ENCODE assay signal across 11 cellular contexts in genomic region chr11:112227471-112227870, GRCh38. TPM values are rescaled to one million over a fixed set of nuclear protein-coding genes. Genes with fewer than 3 reads are reported as not detected.
DNase-seq lines count a peak whose midpoint lies in the region; ATAC-seq, FAIRE-seq and TF ChIP-seq lines count a peak whose summit lies in the region.
"Had no signal": no experiment of that assay in that cellular context is flagged by ENCODE, and none has a peak within 500 bp of the region (broad histone marks: within the 10 kb centered on the region; RNA-seq: fewer than 3 reads in every experiment).

No MANE protein-coding gene starts in this region.

- no peak overlapping the region for H3K27ac Mint-ChIP-seq in Calu3 (ENCODE audit: unreplicated experiment)
- H3K27ac Mint-ChIP-seq in osteocyte (ENCODE audit: unreplicated experiment): peak overlapping the region; percentile 98

- TF ChIP-seq CTCF in Calu3 (IDR thresholded peaks at IDR 0.05; ENCODE audit: unreplicated experiment): no peak
- no peak for TF ChIP-seq CTCF in Panc1 (IDR thresholded peaks at IDR 0.05)
- no peak for TF ChIP-seq CTCF in endothelial cell of umbilical vein (IDR thresholded peaks at IDR 0.05; ENCODE audit: extremely low read depth in 1 of 2, insufficient read depth in 1 of 2, low read depth in 1 of 2, low read length in 2 of 2)
- no peak for TF ChIP-seq CTCF in osteocyte (IDR thresholded peaks at IDR 0.05)

- TF ChIP-seq POLR2A in endothelial cell of umbilical vein (IDR thresholded peaks at IDR 0.05; ENCODE audit: low read depth, low read length): no peak

- peaks cover 8% of the 10 kb centered on the region for H3K4me1 Mint-ChIP-seq in Calu3 (ENCODE audit: low read depth, unreplicated experiment)
- peaks cover 34% of the 10 kb centered on the region for H3K4me1 Mint-ChIP-seq in osteocyte (ENCODE audit: unreplicated experiment)

- peak overlapping the region; percentile 84 for H3K4me2 ChIP-seq in endothelial cell of umbilical vein (ENCODE audit: insufficient read depth, low read length)

- H3K36me3 ChIP-seq in Panc1 (ENCODE audit: control insufficient read depth, insufficient read depth, low read length): peaks cover 2% of the 10 kb centered on the region; the same call in 1 of the 2 replicates
- peaks cover 7 to 10% of the 10 kb centered on the region in 2 experiments for H3K36me3 ChIP-seq in endothelial cell of umbilical vein (ENCODE audit: control insufficient read depth in 2 of 2, extremely low read depth in 1 of 2, insufficient read depth in 2 of 2, low read length in 2 of 2)

- H3K9ac ChIP-seq in endothelial cell of umbilical vein (replicated peaks; ENCODE audit: extremely low read depth, insufficient read depth, low read length): no peak overlapping the region

- DNase-seq in Calu3 (no peak), Panc1 (ENCODE audit: low read depth, low spot score) (no peak), endothelial cell of umbilical vein (ENCODE audit: low read depth, low spot score) (no peak), osteocyte (ENCODE audit: extremely low spot score, unreplicated experiment) (no peak), NCI-H524 (lab: John Stamatoyannopoulos, UW) (no peak), AG08395 (ENCODE audit: low spot score) (no peak)
- DNase-seq: activated CD4-positive, alpha-beta T cell treated with anti-CD3 and anti-CD28 coated beads for 1 hour; kidney glomerular epithelial cell; testis had no signal

- no peaks in the 10 kb centered on the region for H3K9me3 Mint-ChIP-seq in Calu3 (ENCODE audit: low read depth, unreplicated experiment)
- no peaks in the 10 kb centered on the region for H3K9me3 Mint-ChIP-seq in osteocyte (ENCODE audit: unreplicated experiment)

- H4K20me1 ChIP-seq in endothelial cell of umbilical vein (replicated peaks; ENCODE audit: control insufficient read depth, extremely low read depth, insufficient read depth, low read length): no peaks in the 10 kb centered on the region

- POLR2A ChIA-PET in Panc1 (lab: Charles Lee): interaction anchor here (0.6 kb wide), 1 partner anchor 13 kb away, joined by 3 read pairs; no protein-coding TSS in a partner anchor
- POLR2A ChIA-PET in endothelial cell of umbilical vein (lab: Charles Lee): no interaction called here

- H3K27ac ChIP-seq in Panc1 (ENCODE audit: low read length) (peak overlapping the region; percentile 93), endothelial cell of umbilical vein (ENCODE audit: insufficient read depth, low read depth, low read length) (no peak overlapping the region)

- dilution Hi-C loops in endothelial cell of umbilical vein (cut with MboI; ENCODE audit: extremely low pct_ligation_motif_present, low sequenced_read_pairs): no loop called here

- intact Hi-C loops in Calu3 (cut with micrococcal nuclease; ENCODE audit: unreplicated experiment): loop anchor here (5.0 kb wide), 1 partner anchor 40 kb away; no protein-coding TSS in a partner anchor
- intact Hi-C loops in Panc1 (cut with micrococcal nuclease; ENCODE audit: unreplicated experiment): loop anchor here (10.0 kb wide), 1 partner anchor 1057 kb away; no protein-coding TSS in a partner anchor
- intact Hi-C loops in endothelial cell of umbilical vein (cut with micrococcal nuclease): loop anchor here (2.0 kb wide), 1 partner anchor 349 kb away; the partner anchor contains the start of genes CFAP68 and FDXACB1

- H3K4me1 ChIP-seq in Panc1 (ENCODE audit: control insufficient read depth, insufficient read depth, low read length) (peaks cover 7% of the 10 kb centered on the region), endothelial cell of umbilical vein (ENCODE audit: control insufficient read depth, extremely low read depth, insufficient read depth, low read length) (peaks cover 10% of the 10 kb centered on the region)

- CTCF ChIA-PET in Calu3 (lab: Charles Lee) (interaction anchor here (0.9 kb wide), 1 partner anchor 53 kb away, joined by 5 read pairs; no protein-coding TSS in a partner anchor), Panc1 (lab: Charles Lee) (interaction anchor here (1.0 kb wide), 1 partner anchor 53 kb away, joined by 6 read pairs; no protein-coding TSS in a partner anchor), endothelial cell of umbilical vein (lab: Charles Lee) (interaction anchor here (0.6 to 3.2 kb wide), 2 partner anchors 53 to 1131 kb away, joined by 3 to 34 read pairs; no protein-coding TSS in a partner anchor)

- BruUV-seq in Calu3 (replicated peaks; lab: Mats Ljungman, UMichigan) (no TSS peak), Panc1 (replicated peaks; lab: Mats Ljungman, UMichigan) (no TSS peak), endothelial cell of umbilical vein (replicated peaks; lab: Mats Ljungman, UMichigan) (no TSS peak)

- H3K4me3 Mint-ChIP-seq in Calu3 (ENCODE audit: low read depth, unreplicated experiment) (peak overlapping the region; percentile 81), osteocyte (ENCODE audit: unreplicated experiment) (peak overlapping the region; percentile 76)

- no peaks in the 10 kb centered on the region for H3K9me1 ChIP-seq in endothelial cell of umbilical vein (replicated peaks; ENCODE audit: control insufficient read depth, extremely low read depth, insufficient read depth, low read length)

- peak overlapping the region; percentile 73 to 96 for H3K4me3 ChIP-seq in Panc1 (ENCODE audit: low read depth in 2 of 2, low read length in 2 of 2)
- H3K4me3 ChIP-seq in endothelial cell of umbilical vein (replicated peaks in 1 of 3; ENCODE audit: insufficient read depth in 1 of 3, low read depth in 1 of 3, low read length in 3 of 3): peak overlapping the region in 2 of 3 experiments; percentile 73 to 77

- ATAC-seq in Panc1 (no peak), HG02798 (IDR thresholded peaks at IDR 0.05; ENCODE audit: poor library complexity, unreplicated experiment) (no peak), GM19397 (IDR thresholded peaks at IDR 0.05; ENCODE audit: unreplicated experiment) (no peak)

- no peaks in the 10 kb centered on the region for H3K27me3 Mint-ChIP-seq in Calu3 (ENCODE audit: unreplicated experiment)
- no peaks in the 10 kb centered on the region for H3K27me3 Mint-ChIP-seq in osteocyte (ENCODE audit: unreplicated experiment)

- H3K36me3 Mint-ChIP-seq in Calu3 (ENCODE audit: insufficient read depth, unreplicated experiment): peaks cover 36% of the 10 kb centered on the region
- peaks cover 30% of the 10 kb centered on the region for H3K36me3 Mint-ChIP-seq in osteocyte (ENCODE audit: unreplicated experiment)

- H3K79me2 ChIP-seq in endothelial cell of umbilical vein (ENCODE audit: control insufficient read depth, insufficient read depth, low read length): peaks cover 22% of the 10 kb centered on the region

- H3K27me3 ChIP-seq in Panc1 (ENCODE audit: control insufficient read depth, insufficient read depth, low read length): no peaks in the 10 kb centered on the region
- no peaks in the 10 kb centered on the region for H3K27me3 ChIP-seq in endothelial cell of umbilical vein (ENCODE audit: control insufficient read depth in 2 of 2, insufficient read depth in 2 of 2, low read length in 2 of 2)
- H3K27me3 ChIP-seq: testis had no signal

- no peak for FAIRE-seq in endothelial cell of umbilical vein (lab: Jason Lieb, UNC)

- no peak overlapping the region for H2AFZ ChIP-seq in endothelial cell of umbilical vein (ENCODE audit: low read depth, low read length)

- H3K9me3 ChIP-seq in Panc1 (ENCODE audit: control insufficient read depth, insufficient read depth, low read depth, low read length) (no peaks in the 10 kb centered on the region), endothelial cell of umbilical vein (replicated peaks; ENCODE audit: control insufficient read depth, insufficient read depth, low read length) (no peaks in the 10 kb centered on the region)
- H3K9me3 ChIP-seq: testis had no signal

- in situ Hi-C loops in Panc1 (cut with HindIII; ENCODE audit: low pct_unique_long_range_greater_than_20kb, low sequenced_read_pairs): no loop called here

TF ChIP-seq in endothelial cell of umbilical vein, 7 proteins besides CTCF, POLR2A, EP300 and RAD21 (continues in another document):
- TF ChIP-seq EZH2 (IDR thresholded peaks at IDR 0.05; ENCODE audit: borderline replicate concordance, low read depth, low read length, severe bottlenecking): no peak

RNA-seq across cellular contexts. Expression of gene PTS, which starts 1.2 kb away (rescaled TPM):
- 28.8 and 29.3 TPM in 2 replicates for total RNA-seq in Calu3 (2022)
- total RNA-seq in Panc1 (2021; ENCODE audit: unreplicated experiment): 64.2 TPM
- polyA plus RNA-seq in Panc1 (2012; ENCODE audit: insufficient read length): 54.2 TPM
- total RNA-seq in endothelial cell of umbilical vein: 41.9 and 45.7 TPM in 2 replicates
- polyA plus RNA-seq in endothelial cell of umbilical vein: 19.8 and 29.1 TPM in 2 replicates
- 26.5 and 32.4 TPM in 2 replicates for polyA plus RNA-seq in endothelial cell of umbilical vein (2011; cell fraction: cytosol; rRNA removed)
- 42.5 and 57.7 TPM in 2 replicates for polyA plus RNA-seq in endothelial cell of umbilical vein (2011; cell fraction: nucleus; rRNA removed)
- 31.8 and 45.5 TPM in 2 replicates for polyA plus RNA-seq in endothelial cell of umbilical vein (2012)
- 13.6 and 16.2 TPM in 2 replicates for polyA minus RNA-seq in endothelial cell of umbilical vein
- 15.2 TPM for polyA minus RNA-seq in endothelial cell of umbilical vein (2011; cell fraction: cytosol; rRNA and poly(A)+ RNA removed)
- 21.1 and 33.6 TPM in 2 replicates for polyA minus RNA-seq in endothelial cell of umbilical vein (2011; cell fraction: nucleus; rRNA and poly(A)+ RNA removed)
- 38.7 and 44.0 TPM in 2 replicates for total RNA-seq in osteocyte

RNA-seq across cellular contexts. Expression of gene PLET1, which starts 33.2 kb away (rescaled TPM):
- total RNA-seq in Calu3 (2022) (not detected in 2 replicates), Panc1 (2021; ENCODE audit: unreplicated experiment) (not detected), endothelial cell of umbilical vein (not detected in 2 replicates), osteocyte (not detected in 2 replicates)
- polyA plus RNA-seq in Panc1 (2012; ENCODE audit: insufficient read length): not detected
- polyA plus RNA-seq in endothelial cell of umbilical vein: not detected in 2 replicates
- not detected in 2 replicates for polyA plus RNA-seq in endothelial cell of umbilical vein (2011; cell fraction: cytosol; rRNA removed)
- polyA plus RNA-seq in endothelial cell of umbilical vein (2011; cell fraction: nucleus; rRNA removed): not detected in 2 replicates
- not detected in 2 replicates for polyA plus RNA-seq in endothelial cell of umbilical vein (2012)
- not detected in 2 replicates for polyA minus RNA-seq in endothelial cell of umbilical vein
- polyA minus RNA-seq in endothelial cell of umbilical vein (2011; cell fraction: cytosol; rRNA and poly(A)+ RNA removed): not detected
- polyA minus RNA-seq in endothelial cell of umbilical vein (2011; cell fraction: nucleus; rRNA and poly(A)+ RNA removed): not detected in 2 replicates
- total RNA-seq: testis had no signal

RNA-seq across cellular contexts. Expression of gene BCO2, which starts 52.2 kb away (rescaled TPM):
- total RNA-seq in Calu3 (2022): 13.8 and 15.0 TPM in 2 replicates
- total RNA-seq in Panc1 (2021; ENCODE audit: unreplicated experiment): 2.5 TPM
- polyA plus RNA-seq in Panc1 (2012; ENCODE audit: insufficient read length): 1.0 TPM
- total RNA-seq in endothelial cell of umbilical vein: 1.4 and 1.9 TPM in 2 replicates
- 0.58 and 0.60 TPM in 2 replicates for polyA plus RNA-seq in endothelial cell of umbilical vein
- 0.09 and 0.11 TPM in 2 replicates for polyA plus RNA-seq in endothelial cell of umbilical vein (2011; cell fraction: cytosol; rRNA removed)
- 5.2 and 6.3 TPM in 2 replicates for polyA plus RNA-seq in endothelial cell of umbilical vein (2011; cell fraction: nucleus; rRNA removed)
- polyA plus RNA-seq in endothelial cell of umbilical vein (2012): 0.99 and 1.2 TPM in 2 replicates
- polyA minus RNA-seq in endothelial cell of umbilical vein: 1.4 and 1.7 TPM in 2 replicates
- not detected for polyA minus RNA-seq in endothelial cell of umbilical vein (2011; cell fraction: cytosol; rRNA and poly(A)+ RNA removed)
- polyA minus RNA-seq in endothelial cell of umbilical vein (2011; cell fraction: nucleus; rRNA and poly(A)+ RNA removed): 2.1 and 4.4 TPM in 2 replicates
- 1.4 and 1.5 TPM in 2 replicates for total RNA-seq in osteocyte
